ENCODE assay signal across 8 cellular contexts in the genomic region with DNA sequence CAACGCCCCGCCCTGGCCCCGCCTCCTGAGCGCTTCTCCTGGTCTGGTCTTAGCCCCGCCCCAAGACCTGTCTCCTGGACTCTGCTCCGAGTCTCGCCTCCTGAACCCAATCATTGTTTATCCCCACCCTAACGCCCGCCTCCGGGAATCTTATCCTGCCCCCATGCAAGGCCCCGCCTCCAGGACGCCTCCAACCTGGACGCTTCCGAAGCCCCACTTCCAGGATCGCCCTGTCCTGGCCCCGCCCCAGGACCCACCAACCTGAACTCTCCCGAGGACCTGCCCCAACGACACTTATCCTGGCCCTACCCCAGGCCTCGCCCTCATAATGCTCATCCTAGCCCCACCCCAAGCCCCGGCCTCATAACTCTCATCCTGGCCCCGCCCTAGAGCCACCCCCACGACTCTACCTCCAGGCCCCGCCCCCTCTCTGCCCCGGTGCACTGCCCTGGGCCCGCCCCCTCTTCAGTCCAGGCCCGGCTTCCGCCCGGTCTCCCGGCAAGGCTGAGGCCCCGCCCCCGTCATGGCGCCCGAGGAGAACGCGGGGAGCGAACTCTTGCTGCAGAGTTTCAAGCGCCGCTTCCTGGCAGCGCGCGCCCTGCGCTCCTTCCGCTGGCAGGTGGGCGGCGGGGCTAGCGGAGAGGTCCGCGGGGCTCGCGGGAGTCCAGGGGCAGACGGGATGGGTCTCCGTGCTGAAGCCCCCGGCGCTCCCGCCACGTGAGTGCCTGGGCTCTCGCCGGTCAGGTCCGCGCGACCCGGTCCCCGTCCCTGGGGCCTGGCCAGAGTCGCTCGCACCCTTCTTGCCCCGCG. TPM values are rescaled to one million over a fixed set of nuclear protein-coding genes. Genes with fewer than 3 reads are reported as not detected.
DNase-seq lines count a peak whose midpoint lies in the region; ATAC-seq and TF ChIP-seq lines count a peak whose summit lies in the region.

No MANE protein-coding gene starts in this region.

- no peaks in the 10 kb centered on the region for H3K36me3 ChIP-seq in kidney epithelial cell (ENCODE audit: control insufficient read depth, insufficient read depth, low read length)

- no peak for TF ChIP-seq CTCF in AG09309 (IDR thresholded peaks at IDR 0.05; ENCODE audit: control insufficient read depth, insufficient read depth, low read depth, low read length, missing control alignments)
- no peak for TF ChIP-seq CTCF in kidney epithelial cell (IDR thresholded peaks at IDR 0.05; ENCODE audit: insufficient read depth, low read length, poor library complexity, severe bottlenecking)

- ATAC-seq in GM19023 (IDR thresholded peaks at IDR 0.05; ENCODE audit: unreplicated experiment) = peak; percentile 98
- peak; percentile 99 for ATAC-seq in HG03196 (IDR thresholded peaks at IDR 0.05; ENCODE audit: unreplicated experiment)
- ATAC-seq in activated CD4-positive, CD25-positive, alpha-beta regulatory T cell treated with anti-CD3 and anti-CD28 coated beads, Interleukin-2, amount 50 U/mL, for 24 hours = peak; percentile 95 to 97

- H3K4me3 ChIP-seq in AG09309 (ENCODE audit: control insufficient read depth, low read depth, low read length) = peak overlapping the region; percentile 57
- H3K4me3 ChIP-seq in kidney epithelial cell (ENCODE audit: low read depth, low read length) = peak overlapping the region; percentile 89

- H3K27me3 ChIP-seq in kidney epithelial cell (ENCODE audit: control insufficient read depth, insufficient read depth, low read length) = no peaks in the 10 kb centered on the region

- DNase-seq in AG09309 (ENCODE audit: low read depth) = peak; percentile 95
- DNase-seq in NCI-H345 (lab: John Stamatoyannopoulos, UW) = peak; percentile 99
- DNase-seq in cerebellar nuclear complex (lab: John Stamatoyannopoulos, UW) = peak; percentile 94 to 96
- DNase-seq in kidney epithelial cell (ENCODE audit: low read depth) = peak; percentile 96
- peak; percentile 100 for DNase-seq in stimulated activated CD4-positive, alpha-beta T cell treated with anti-CD3 and anti-CD28 coated beads, Interleukin-15, amount 100 ng/mL, for 24 hours

RNA-seq across cellular contexts. Expression of a gene that starts 45.8 kb away (rescaled TPM):
- not detected in 2 replicates for total RNA-seq in kidney epithelial cell

Comparison
In these comparisons a context has a peak if more than half of its experiments do, and no peak if none do; other contexts are left out.
1. Peak in every context shown above with its lines: DNase-seq, ATAC-seq and H3K4me3 ChIP-seq.